8 cellular contexts compared by ENCODE assay signal in genomic region chr5:112995764-112996618, GRCh38. TPM values are rescaled to one million over a fixed set of nuclear protein-coding genes. Genes with fewer than 3 reads are reported as not detected.
DNase-seq lines count a peak whose midpoint lies in the region; ATAC-seq, FAIRE-seq and TF ChIP-seq lines count a peak whose summit lies in the region.

No MANE protein-coding gene starts in this region.

- H3K27me3 Mint-ChIP-seq in activated CD4-positive, alpha-beta T cell treated with anti-CD3 and anti-CD28 coated beads, Interleukin-2, amount 10 ng/mL, durations not matched to agents 7 days and 5 days: no peaks in the 10 kb centered on the region

- intact Hi-C loops in lower leg skin (cut with DNase I; ENCODE audit: low total_unique reads): loop anchor here (5.0 to 10.0 kb wide), 2 partner anchors 519 to 611 kb away; partner anchors contain the start of gene YTHDC2

- peak; percentile 91 for FAIRE-seq in GM18507 (lab: Jason Lieb, UNC)

- POLR2A ChIA-PET in activated CD4-positive, alpha-beta T cell treated with anti-CD3 and anti-CD28 coated beads, Interleukin-2, amount 10 ng/mL, durations not matched to agents 7 days and 5 days (lab: Charles Lee): no interaction called here

- ATAC-seq in HG02981 (IDR thresholded peaks at IDR 0.05; ENCODE audit: unreplicated experiment): peak; percentile 91

- peaks cover 20% of the 10 kb centered on the region for H3K4me1 Mint-ChIP-seq in activated CD4-positive, alpha-beta T cell treated with anti-CD3 and anti-CD28 coated beads, Interleukin-2, amount 10 ng/mL, durations not matched to agents 7 days and 5 days

- DNase-seq in AG08395 (ENCODE audit: low spot score) (peak; percentile 78), GM18507 (ENCODE audit: extremely low spot score, insufficient read length, low read depth) (peak; percentile 29), NCI-H2171 (lab: John Stamatoyannopoulos, UW) (peak; percentile 27), dedifferentiated amniotic fluid mesenchymal stem cell (ENCODE audit: extremely low spot score) (peak; percentile 72), lower leg skin (ENCODE audit: low spot score in 2 of 2) (peak; percentile 71 to 93)
- DNase-seq in activated CD4-positive, alpha-beta T cell treated with anti-CD3 and anti-CD28 coated beads, Interleukin-2, amount 10 ng/mL, durations not matched to agents 7 days and 5 days: peak; percentile 81
- peak; percentile 15 for DNase-seq in stimulated activated CD8-positive, alpha-beta memory T cell treated with anti-CD3 and anti-CD28 coated beads, Interleukin-12 subunit alpha, Interleukin-12 subunit beta, amount 100 ng/mL, for 24 hours (ENCODE audit: extremely low read depth)

- no peak overlapping the region for H3K4me3 Mint-ChIP-seq in activated CD4-positive, alpha-beta T cell treated with anti-CD3 and anti-CD28 coated beads, Interleukin-2, amount 10 ng/mL, durations not matched to agents 7 days and 5 days

- no peaks in the 10 kb centered on the region for H3K9me3 Mint-ChIP-seq in activated CD4-positive, alpha-beta T cell treated with anti-CD3 and anti-CD28 coated beads, Interleukin-2, amount 10 ng/mL, durations not matched to agents 7 days and 5 days

- no peak overlapping the region for H3K4me3 ChIP-seq in lower leg skin (ENCODE audit: low read depth, poor library complexity, severe bottlenecking)

- H3K27ac Mint-ChIP-seq in activated CD4-positive, alpha-beta T cell treated with anti-CD3 and anti-CD28 coated beads, Interleukin-2, amount 10 ng/mL, durations not matched to agents 7 days and 5 days: no peak overlapping the region

- peaks cover 33% of the 10 kb centered on the region for H3K36me3 Mint-ChIP-seq in activated CD4-positive, alpha-beta T cell treated with anti-CD3 and anti-CD28 coated beads, Interleukin-2, amount 10 ng/mL, durations not matched to agents 7 days and 5 days (ENCODE audit: low read depth)

- TF ChIP-seq POLR2A in lower leg skin (IDR thresholded peaks at IDR 0.05): no peak

- peak in 1 of 3 donors; percentile 45 for TF ChIP-seq CTCF in lower leg skin (IDR thresholded peaks at IDR 0.05)

- CTCF ChIA-PET in activated CD4-positive, alpha-beta T cell treated with anti-CD3 and anti-CD28 coated beads, Interleukin-2, amount 10 ng/mL, durations not matched to agents 7 days and 5 days (lab: Charles Lee): interaction anchor here (0.6 to 2.3 kb wide), 26 partner anchors 9 to 610 kb away, joined by 3 to 11 read pairs (median 4); partner anchors contain the start of genes DCP2 and YTHDC2

- WGBS in lower leg skin, 2 donors: 22 to 27% methylated on average over 7 of the region's 7 CpGs

RNA-seq across cellular contexts. Expression of gene DCP2, which starts 19.4 kb away (rescaled TPM):
- total RNA-seq in activated CD4-positive, alpha-beta T cell treated with anti-CD3 and anti-CD28 coated beads, Interleukin-2, amount 10 ng/mL, durations not matched to agents 7 days and 5 days: 100 to 1,000 TPM; 116 to 122 TPM
- 10 to 100 TPM; 20.7 to 27.3 (median 22.1) TPM for total RNA-seq in lower leg skin

Comparison
In these comparisons a context has a peak if more than half of its experiments do, and no peak if none do; other contexts are left out.
1. DNase-seq: peak in every context shown above with its lines; median percentile 82 in lower leg skin; 81 in activated CD4-positive, alpha-beta T cell treated with anti-CD3 and anti-CD28 coated beads, Interleukin-2, amount 10 ng/mL, durations not matched to agents 7 days and 5 days; 78 in AG08395; 72 in dedifferentiated amniotic fluid mesenchymal stem cell; 29 in GM18507; 27 in NCI-H2171; 15 in stimulated activated CD8-positive, alpha-beta memory T cell treated with anti-CD3 and anti-CD28 coated beads, Interleukin-12 subunit alpha, Interleukin-12 subunit beta, amount 100 ng/mL, for 24 hours.
2. RNA of gene DCP2, which starts 19.4 kb away (total RNA-seq): 116 to 122 TPM in activated CD4-positive, alpha-beta T cell treated with anti-CD3 and anti-CD28 coated beads, Interleukin-2, amount 10 ng/mL, durations not matched to agents 7 days and 5 days; 20.7 to 27.3 TPM in lower leg skin; every median in the first group is over 4 times any median in the second.